Comparison of ENCODE assay signal across 25 cellular contexts in the genomic region with DNA sequence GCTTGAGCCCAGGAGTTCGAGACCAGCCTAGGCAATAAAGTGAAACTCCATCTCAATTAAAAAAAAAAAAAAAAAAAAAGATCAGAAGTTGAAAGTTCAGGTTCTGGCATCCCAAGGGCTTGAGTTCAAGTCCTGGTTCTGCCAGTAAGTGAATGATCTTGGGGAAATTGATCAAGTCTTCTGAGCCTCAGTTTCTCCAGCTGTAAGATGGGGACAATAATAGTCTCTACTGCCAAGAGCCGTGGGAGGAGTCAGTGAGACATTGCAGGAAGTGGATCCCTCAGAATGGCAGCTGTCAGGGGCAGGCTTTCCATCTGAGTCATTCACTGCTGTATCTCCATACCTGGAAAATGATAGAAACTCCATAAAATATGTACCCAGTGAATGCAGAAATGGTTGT.
"Had no signal": no experiment of that assay in that cellular context is flagged by ENCODE, and none has a peak within 500 bp of the region (broad histone marks: within the 10 kb centered on the region; RNA-seq: fewer than 3 reads in every experiment).

No MANE protein-coding gene starts in this region.

- H3K4me1 ChIP-seq: lower lobe of right lung, sigmoid colon, transverse colon had no signal

- DNase-seq: effector CD4-positive, alpha-beta T cell; glutamatergic neuron; immature natural killer cell; left cardiac atrium; left ventricle myocardium inferior; lower lobe of right lung; nucleus accumbens; ovary; sigmoid colon; small intestine; stimulated activated CD4-positive, alpha-beta T cell treated with anti-CD3 and anti-CD28 coated beads, Interleukin-12 subunit alpha, Interleukin-12 subunit beta, amount 100 ng/mL, for 4 hours; stimulated activated naive CD4-positive, alpha-beta T cell; stomach; substantia nigra; transverse colon had no signal

- H3K9ac ChIP-seq: neural progenitor cell had no signal

- H3K27me3 ChIP-seq: ovary, right atrium auricular region had no signal

- H3K36me3 ChIP-seq: esophagus muscularis mucosa, gastroesophageal sphincter, left ventricle myocardium inferior, lower lobe of right lung, neural progenitor cell, ovary, right atrium auricular region, sigmoid colon, stomach, thoracic aorta, transverse colon had no signal

- H3K27ac ChIP-seq: coronary artery, epithelial cell of prostate, esophagus muscularis mucosa, gastroesophageal sphincter, left ventricle myocardium inferior, lower lobe of right lung, neural progenitor cell, ovary, right atrium auricular region, sigmoid colon, stomach, thoracic aorta, transverse colon had no signal

- FAIRE-seq: endometrium, keratinocyte, small intestine had no signal

- ATAC-seq: gastroesophageal sphincter; left cardiac atrium; lower lobe of right lung; natural killer cell treated with Interleukin-12 subunit alpha and Interleukin-12 subunit beta and Interleukin-15 and Interleukin-18, amount 100 ng/mL, for 72 hours had no signal

- H3K4me3 ChIP-seq: coronary artery, esophagus muscularis mucosa, gastroesophageal sphincter, left ventricle myocardium inferior, lower lobe of right lung, neural progenitor cell, ovary, right atrium auricular region, sigmoid colon, stomach, thoracic aorta, transverse colon had no signal

- H3K4me2 ChIP-seq: neural progenitor cell had no signal

- H3K9me3 ChIP-seq: esophagus muscularis mucosa, gastroesophageal sphincter, left ventricle myocardium inferior, lower lobe of right lung, ovary, right atrium auricular region, sigmoid colon, stomach, thoracic aorta, transverse colon had no signal

- H2AFZ ChIP-seq: neural progenitor cell had no signal
